In genomic region chr9:125932012-125932411, GRCh38 we compare ENCODE assay signal across 8 cellular contexts.
DNase-seq lines count a peak whose midpoint lies in the region; ATAC-seq lines count a peak whose summit lies in the region.

No MANE protein-coding gene starts in this region.

- no peaks in the 10 kb centered on the region for H3K27me3 ChIP-seq in muscle layer of duodenum (ENCODE audit: low read depth, low read length)

- no peak overlapping the region for H3K4me3 ChIP-seq in muscle layer of duodenum (ENCODE audit: low read depth in 1 of 2, low read length in 2 of 2)

- no peaks in the 10 kb centered on the region for H3K9me3 ChIP-seq in muscle layer of duodenum (ENCODE audit: control insufficient read depth in 1 of 2, low read length in 2 of 2)

- H3K36me3 ChIP-seq in muscle layer of duodenum (ENCODE audit: control insufficient read depth in 1 of 2, insufficient read depth in 2 of 2, low read length in 2 of 2), result peaks cover 10 to 16% of the 10 kb centered on the region in 2 donors

- peak; percentile 97 for DNase-seq in COLO829 (ENCODE audit: low spot score)
- DNase-seq in NCI-H2029 treated with DMSO at 0.1 percent for 48 hours (lab: John Stamatoyannopoulos, UW), result peak; percentile 94
- DNase-seq in dermis microvascular lymphatic vessel endothelial cell (ENCODE audit: low read depth in 2 of 2), result peak; percentile 58 to 96
- no peak for DNase-seq in NCI-H345 (lab: John Stamatoyannopoulos, UW)
- no peak for DNase-seq in stimulated activated CD4-positive, alpha-beta T cell treated with anti-CD3 and anti-CD28 coated beads, Interleukin-4, amount 100 ng/mL, for 24 hours
- DNase-seq in NCI-H748 (lab: John Stamatoyannopoulos, UW; ENCODE audit: unreplicated experiment), result no peak

- peaks cover 0 to 25% of the 10 kb centered on the region in 2 donors for H3K4me1 ChIP-seq in muscle layer of duodenum (ENCODE audit: control insufficient read depth in 1 of 2, insufficient read depth in 2 of 2, low read length in 2 of 2)

- peak overlapping the region; percentile 62 for H3K27ac ChIP-seq in muscle layer of duodenum (ENCODE audit: low read length)

- ATAC-seq in HG02938 (IDR thresholded peaks at IDR 0.05; ENCODE audit: unreplicated experiment), result no peak

Comparison
In these comparisons a context has a peak if more than half of its experiments do, and no peak if none do; other contexts are left out.
1. DNase-seq: peak in COLO829 (single experiment), NCI-H2029 treated with DMSO at 0.1 percent for 48 hours (single experiment) and dermis microvascular lymphatic vessel endothelial cell (2 of 2); none in NCI-H345 (single experiment), stimulated activated CD4-positive, alpha-beta T cell treated with anti-CD3 and anti-CD28 coated beads, Interleukin-4, amount 100 ng/mL, for 24 hours (single experiment) and NCI-H748 (single experiment).